ENCODE assay signal across 1 cellular context in genomic region chr21:44765231-44766013, GRCh38.
TF ChIP-seq lines count a peak whose summit lies in the region.

No MANE protein-coding gene starts in this region.

TF ChIP-seq in HCT116, 20 proteins besides CTCF, POLR2A, EP300 and RAD21 (continued from another document):
- no peak for TF ChIP-seq EGR1 (IDR thresholded peaks at IDR 0.05; ENCODE audit: low read depth)
TF ChIP-seq in HCT116: peak in this region for 0.
